17 cellular contexts compared by ENCODE assay signal in genomic region chr5:54362434-54362833, GRCh38. TPM values are rescaled to one million over a fixed set of nuclear protein-coding genes. Genes with fewer than 3 reads are reported as not detected.
A peak's percentile ranks its signal among the peaks of the same experiment; 100 is the strongest.
DNase-seq lines count a peak whose midpoint lies in the region; ATAC-seq and TF ChIP-seq lines count a peak whose summit lies in the region.
"Had no signal": no experiment of that assay in that cellular context is flagged by ENCODE, and none has a peak within 500 bp of the region (broad histone marks: within the 10 kb centered on the region; RNA-seq: fewer than 3 reads in every experiment).

No MANE protein-coding gene starts in this region.

- H4K20me1 ChIP-seq in IMR-90 (ENCODE audit: insufficient read depth, low read length): no peaks in the 10 kb centered on the region

- no peak overlapping the region for H3K27ac ChIP-seq in IMR-90 (ENCODE audit: insufficient read depth, low read length)
- H3K27ac ChIP-seq: ascending aorta had no signal

- H3K4ac ChIP-seq in IMR-90 (ENCODE audit: low read depth, low read length): no peak overlapping the region

- H3K9ac ChIP-seq in IMR-90 (ENCODE audit: low read depth, low read length): no peak overlapping the region

- H3K18ac ChIP-seq in IMR-90 (ENCODE audit: low read depth, low read length): no peak overlapping the region

- H3K36me3 Mint-ChIP-seq in activated CD8-positive, alpha-beta memory T cell treated with anti-CD3 and anti-CD28 coated beads, Interleukin-2, amount 10 ng/mL, durations not matched to agents 7 days and 5 days: no peaks in the 10 kb centered on the region
- H3K36me3 Mint-ChIP-seq in activated naive CD4-positive, alpha-beta T cell treated with anti-CD3 and anti-CD28 coated beads for 36 hours (ENCODE audit: low read depth): no peaks in the 10 kb centered on the region
- no peaks in the 10 kb centered on the region for H3K36me3 Mint-ChIP-seq in activated CD4-positive, alpha-beta memory T cell treated with anti-CD3 and anti-CD28 coated beads, Interleukin-2, amount 10 ng/mL, durations not matched to agents 7 days and 5 days (ENCODE audit: low read depth)
- H3K36me3 Mint-ChIP-seq: activated naive CD4-positive, alpha-beta T cell treated with anti-CD3 and anti-CD28 coated beads, Interleukin-2, amount 50 U/mL, for 72 hours; IgD-negative memory B cell had no signal

- no peak overlapping the region for H2BK20ac ChIP-seq in IMR-90 (ENCODE audit: low read depth, low read length)

- no peaks in the 10 kb centered on the region for H3K36me3 ChIP-seq in IMR-90 (ENCODE audit: control insufficient read depth, insufficient read depth, low read length)
- H3K36me3 ChIP-seq: ascending aorta had no signal

- no peak overlapping the region for H2AK9ac ChIP-seq in IMR-90 (replicated peaks; ENCODE audit: low read depth, low read length, poor library complexity)

- no peak overlapping the region for H2AFZ ChIP-seq in IMR-90 (replicated peaks; ENCODE audit: low read length, poor library complexity)

- no peak overlapping the region for H3K4me3 ChIP-seq in AG10803 (ENCODE audit: low read length)
- H3K4me3 ChIP-seq in IMR-90 (ENCODE audit: insufficient read depth, low read depth, low read length): no peak overlapping the region
- H3K4me3 ChIP-seq: ascending aorta had no signal

- intact Hi-C loops in IMR-90 (cut with micrococcal nuclease): no loop called here
- intact Hi-C loops in activated naive CD4-positive, alpha-beta T cell treated with anti-CD3 and anti-CD28 coated beads for 36 hours (cut with micrococcal nuclease): no loop called here

- dilution Hi-C loops in IMR-90 (cut with HindIII; ENCODE audit: low sequenced_read_pairs, unreplicated experiment): no loop called here

- ATAC-seq in IMR-90 (ENCODE audit: low read depth) (no peak), HG02973 (IDR thresholded peaks at IDR 0.05; ENCODE audit: unreplicated experiment) (no peak)
- no peak for ATAC-seq in activated CD8-positive, alpha-beta memory T cell treated with anti-CD3 and anti-CD28 coated beads, Interleukin-2, amount 10 ng/mL, durations not matched to agents 7 days and 5 days
- ATAC-seq: activated naive CD4-positive, alpha-beta T cell treated with anti-CD3 and anti-CD28 coated beads, Interleukin-2, amount 50 U/mL, for 72 hours had no signal

- H3K4me1 ChIP-seq in IMR-90 (ENCODE audit: control insufficient read depth, insufficient read depth, low read length): peaks cover 4% of the 10 kb centered on the region
- H3K4me1 ChIP-seq: ascending aorta had no signal

- H3K4me3 Mint-ChIP-seq in activated CD8-positive, alpha-beta memory T cell treated with anti-CD3 and anti-CD28 coated beads, Interleukin-2, amount 10 ng/mL, durations not matched to agents 7 days and 5 days: no peak overlapping the region
- H3K4me3 Mint-ChIP-seq in activated naive CD4-positive, alpha-beta T cell treated with anti-CD3 and anti-CD28 coated beads for 36 hours: no peak overlapping the region
- no peak overlapping the region for H3K4me3 Mint-ChIP-seq in activated CD4-positive, alpha-beta memory T cell treated with anti-CD3 and anti-CD28 coated beads, Interleukin-2, amount 10 ng/mL, durations not matched to agents 7 days and 5 days
- H3K4me3 Mint-ChIP-seq: IgD-negative memory B cell had no signal

- H3K4me1 Mint-ChIP-seq in activated CD8-positive, alpha-beta memory T cell treated with anti-CD3 and anti-CD28 coated beads, Interleukin-2, amount 10 ng/mL, durations not matched to agents 7 days and 5 days: no peaks in the 10 kb centered on the region
- no peaks in the 10 kb centered on the region for H3K4me1 Mint-ChIP-seq in activated naive CD4-positive, alpha-beta T cell treated with anti-CD3 and anti-CD28 coated beads for 36 hours (ENCODE audit: low read depth)
- no peaks in the 10 kb centered on the region for H3K4me1 Mint-ChIP-seq in activated CD4-positive, alpha-beta memory T cell treated with anti-CD3 and anti-CD28 coated beads, Interleukin-2, amount 10 ng/mL, durations not matched to agents 7 days and 5 days

- TF ChIP-seq RAD21 in IMR-90 (IDR thresholded peaks at IDR 0.05; ENCODE audit: low read length): no peak

- H3K9me1 ChIP-seq in IMR-90 (ENCODE audit: insufficient read depth, low read length): peaks cover 8% of the 10 kb centered on the region; the same call in 1 of the 2 replicates

- H2BK5ac ChIP-seq in IMR-90 (ENCODE audit: low read depth, low read length, poor library complexity, severe bottlenecking): no peak overlapping the region

- BruUV-seq in IMR-90 (replicated peaks; lab: Mats Ljungman, UMichigan): no TSS peak

- in situ Hi-C loops in IMR-90 (cut with MboI; ENCODE audit: low sequenced_read_pairs): no loop called here

- POLR2A ChIA-PET in IMR-90 (lab: Charles Lee; ENCODE audit: unreplicated experiment): no interaction called here
- POLR2A ChIA-PET in activated CD4-positive, alpha-beta memory T cell treated with anti-CD3 and anti-CD28 coated beads, Interleukin-2, amount 10 ng/mL, durations not matched to agents 7 days and 5 days (lab: Charles Lee): no interaction called here

- H3K4me2 ChIP-seq in IMR-90 (ENCODE audit: low read depth, low read length): no peak overlapping the region

- H3K79me1 ChIP-seq in IMR-90 (ENCODE audit: low read depth in 1 of 2, low read length in 2 of 2): no peaks in the 10 kb centered on the region

- TF ChIP-seq CTCF in AG10803 (conservative IDR thresholded peaks at IDR 0.05; ENCODE audit: low read length) (no peak), IMR-90 (conservative IDR thresholded peaks at IDR 0.05; ENCODE audit: low read depth, low read length) (no peak)

- peaks cover 24% of the 10 kb centered on the region for H3K27me3 Mint-ChIP-seq in activated CD8-positive, alpha-beta memory T cell treated with anti-CD3 and anti-CD28 coated beads, Interleukin-2, amount 10 ng/mL, durations not matched to agents 7 days and 5 days
- peaks cover 20% of the 10 kb centered on the region for H3K27me3 Mint-ChIP-seq in activated naive CD4-positive, alpha-beta T cell treated with anti-CD3 and anti-CD28 coated beads for 36 hours (ENCODE audit: low read depth)
- H3K27me3 Mint-ChIP-seq in activated CD4-positive, alpha-beta memory T cell treated with anti-CD3 and anti-CD28 coated beads, Interleukin-2, amount 10 ng/mL, durations not matched to agents 7 days and 5 days: peaks cover 18% of the 10 kb centered on the region
- H3K27me3 Mint-ChIP-seq: progenitor cell of endocrine pancreas had no signal

- H2AK5ac ChIP-seq in IMR-90 (ENCODE audit: low read depth, low read length): no peak overlapping the region

- H3K27ac Mint-ChIP-seq in activated CD8-positive, alpha-beta memory T cell treated with anti-CD3 and anti-CD28 coated beads, Interleukin-2, amount 10 ng/mL, durations not matched to agents 7 days and 5 days: no peak overlapping the region
- no peak overlapping the region for H3K27ac Mint-ChIP-seq in activated naive CD4-positive, alpha-beta T cell treated with anti-CD3 and anti-CD28 coated beads for 36 hours
- no peak overlapping the region for H3K27ac Mint-ChIP-seq in activated CD4-positive, alpha-beta memory T cell treated with anti-CD3 and anti-CD28 coated beads, Interleukin-2, amount 10 ng/mL, durations not matched to agents 7 days and 5 days
- H3K27ac Mint-ChIP-seq: activated naive CD4-positive, alpha-beta T cell treated with anti-CD3 and anti-CD28 coated beads, Interleukin-2, amount 50 U/mL, for 72 hours; endodermal cell; IgD-negative memory B cell; progenitor cell of endocrine pancreas had no signal

- no peak overlapping the region for H4K5ac ChIP-seq in IMR-90 (ENCODE audit: low read depth, low read length)

- no peaks in the 10 kb centered on the region for H3K9me3 ChIP-seq in IMR-90 (ENCODE audit: control insufficient read depth, insufficient read depth, low read length)
- H3K9me3 ChIP-seq: ascending aorta had no signal

- no peaks in the 10 kb centered on the region for H3K9me3 Mint-ChIP-seq in activated CD8-positive, alpha-beta memory T cell treated with anti-CD3 and anti-CD28 coated beads, Interleukin-2, amount 10 ng/mL, durations not matched to agents 7 days and 5 days (ENCODE audit: low read depth)
- H3K9me3 Mint-ChIP-seq in activated naive CD4-positive, alpha-beta T cell treated with anti-CD3 and anti-CD28 coated beads for 36 hours: no peaks in the 10 kb centered on the region
- no peaks in the 10 kb centered on the region for H3K9me3 Mint-ChIP-seq in activated CD4-positive, alpha-beta memory T cell treated with anti-CD3 and anti-CD28 coated beads, Interleukin-2, amount 10 ng/mL, durations not matched to agents 7 days and 5 days
- H3K9me3 Mint-ChIP-seq: activated naive CD4-positive, alpha-beta T cell treated with anti-CD3 and anti-CD28 coated beads, Interleukin-2, amount 50 U/mL, for 72 hours; endodermal cell; IgD-negative memory B cell had no signal

- H3K23ac ChIP-seq in IMR-90 (ENCODE audit: low read depth, low read length): no peak overlapping the region

- H4K8ac ChIP-seq in IMR-90 (ENCODE audit: low read depth in 2 of 2, low read length in 2 of 2): no peak overlapping the region

- DNase-seq in AG10803 (ENCODE audit: low read depth) (peak; percentile 72), IMR-90 (peak; percentile 26), dermis microvascular lymphatic vessel endothelial cell (ENCODE audit: low read depth in 2 of 2) (peak; percentile 62 to 76), lung microvascular endothelial cell (ENCODE audit: low read depth in 2 of 2) (peak; percentile 58 to 84)
- no peak for DNase-seq in activated CD8-positive, alpha-beta memory T cell treated with anti-CD3 and anti-CD28 coated beads, Interleukin-2, amount 10 ng/mL, durations not matched to agents 7 days and 5 days
- DNase-seq in activated naive CD4-positive, alpha-beta T cell treated with anti-CD3 and anti-CD28 coated beads for 36 hours: no peak
- DNase-seq in activated CD4-positive, alpha-beta memory T cell treated with anti-CD3 and anti-CD28 coated beads, Interleukin-2, amount 10 ng/mL, durations not matched to agents 7 days and 5 days: no peak
- DNase-seq: activated CD4-positive, alpha-beta T cell treated with anti-CD3 and anti-CD28 coated beads for 4 hours; DND-41; endodermal cell; NK-92 treated with Interleukin-12 subunit alpha and Interleukin-12 subunit beta, amount 100 ng/mL, for 24 hours; T-helper 1 cell had no signal

- no peak overlapping the region for H3K56ac ChIP-seq in IMR-90 (ENCODE audit: extremely low read depth, insufficient read depth, low read length)

- CTCF ChIA-PET in IMR-90 (lab: Yijun Ruan, JAX): no interaction called here
- CTCF ChIA-PET in activated CD8-positive, alpha-beta memory T cell treated with anti-CD3 and anti-CD28 coated beads, Interleukin-2, amount 10 ng/mL, durations not matched to agents 7 days and 5 days (lab: Charles Lee): no interaction called here
- CTCF ChIA-PET in activated naive CD4-positive, alpha-beta T cell treated with anti-CD3 and anti-CD28 coated beads for 36 hours (lab: Charles Lee): no interaction called here
- CTCF ChIA-PET in activated CD4-positive, alpha-beta memory T cell treated with anti-CD3 and anti-CD28 coated beads, Interleukin-2, amount 10 ng/mL, durations not matched to agents 7 days and 5 days (lab: Charles Lee): no interaction called here

- no peak for TF ChIP-seq POLR2A in IMR-90 (IDR thresholded peaks at IDR 0.05; ENCODE audit: low read depth, low read length)

- no peak overlapping the region for H2BK15ac ChIP-seq in IMR-90 (ENCODE audit: low read depth, low read length)

- H3K27me3 ChIP-seq in IMR-90 (ENCODE audit: control insufficient read depth, insufficient read depth, low read length): peaks cover 13% of the 10 kb centered on the region
- H3K27me3 ChIP-seq: ascending aorta had no signal

- no peak overlapping the region for H2BK120ac ChIP-seq in IMR-90 (ENCODE audit: low read depth, low read length)

- WGBS in IMR-90 (ENCODE audit: extremely low coverage in 2 of 2, insufficient read length in 1 of 2), 2 experiments: no CpG with 5 or more reads among the region's 2 CpGs

- no peak overlapping the region for H3K14ac ChIP-seq in IMR-90 (replicated peaks; ENCODE audit: low read depth, low read length)

- H4K91ac ChIP-seq in IMR-90 (ENCODE audit: insufficient read depth, low read depth, low read length): no peak overlapping the region

RNA-seq across cellular contexts. Expression of gene ARL15, which starts 52.1 kb away (rescaled TPM):
- total RNA-seq in IMR-90 (2012; rRNA removed): 19.2 TPM in 2 replicates
- polyA plus RNA-seq in IMR-90 (2012; rRNA removed): 6.6 and 7.3 TPM in 2 replicates
- 2.2 and 4.1 TPM in 2 replicates for polyA plus RNA-seq in IMR-90 (2012; cell fraction: cytosol; rRNA removed)
- 1.4 and 5.5 TPM in 2 replicates for polyA plus RNA-seq in IMR-90 (2012; cell fraction: nucleus; rRNA removed; ENCODE audit: low replicate concordance)
- 39.0 and 62.2 TPM in 2 replicates for total RNA-seq in dermis microvascular lymphatic vessel endothelial cell
- total RNA-seq in lung microvascular endothelial cell: 35.3 and 44.6 TPM in 2 replicates
- 10 to 100 TPM; 10.6 to 12.6 TPM for total RNA-seq in activated CD8-positive, alpha-beta memory T cell treated with anti-CD3 and anti-CD28 coated beads, Interleukin-2, amount 10 ng/mL, durations not matched to agents 7 days and 5 days
- total RNA-seq in activated naive CD4-positive, alpha-beta T cell treated with anti-CD3 and anti-CD28 coated beads for 36 hours: 1 to 10 TPM; 6.7 to 7.0 TPM
- 10 to 100 TPM; 13.5 to 13.8 TPM for total RNA-seq in activated CD4-positive, alpha-beta memory T cell treated with anti-CD3 and anti-CD28 coated beads, Interleukin-2, amount 10 ng/mL, durations not matched to agents 7 days and 5 days

Comparison
In these comparisons a context has a peak if more than half of its experiments do, and no peak if none do; other contexts are left out.
1. DNase-seq: peak in AG10803 (single experiment), IMR-90 (single experiment), dermis microvascular lymphatic vessel endothelial cell (2 of 2) and lung microvascular endothelial cell (2 of 2); none in activated CD8-positive, alpha-beta memory T cell treated with anti-CD3 and anti-CD28 coated beads, Interleukin-2, amount 10 ng/mL, durations not matched to agents 7 days and 5 days (single experiment), activated naive CD4-positive, alpha-beta T cell treated with anti-CD3 and anti-CD28 coated beads for 36 hours (single experiment) and activated CD4-positive, alpha-beta memory T cell treated with anti-CD3 and anti-CD28 coated beads, Interleukin-2, amount 10 ng/mL, durations not matched to agents 7 days and 5 days (single experiment).